9 cellular contexts compared by ENCODE assay signal in the genomic region with DNA sequence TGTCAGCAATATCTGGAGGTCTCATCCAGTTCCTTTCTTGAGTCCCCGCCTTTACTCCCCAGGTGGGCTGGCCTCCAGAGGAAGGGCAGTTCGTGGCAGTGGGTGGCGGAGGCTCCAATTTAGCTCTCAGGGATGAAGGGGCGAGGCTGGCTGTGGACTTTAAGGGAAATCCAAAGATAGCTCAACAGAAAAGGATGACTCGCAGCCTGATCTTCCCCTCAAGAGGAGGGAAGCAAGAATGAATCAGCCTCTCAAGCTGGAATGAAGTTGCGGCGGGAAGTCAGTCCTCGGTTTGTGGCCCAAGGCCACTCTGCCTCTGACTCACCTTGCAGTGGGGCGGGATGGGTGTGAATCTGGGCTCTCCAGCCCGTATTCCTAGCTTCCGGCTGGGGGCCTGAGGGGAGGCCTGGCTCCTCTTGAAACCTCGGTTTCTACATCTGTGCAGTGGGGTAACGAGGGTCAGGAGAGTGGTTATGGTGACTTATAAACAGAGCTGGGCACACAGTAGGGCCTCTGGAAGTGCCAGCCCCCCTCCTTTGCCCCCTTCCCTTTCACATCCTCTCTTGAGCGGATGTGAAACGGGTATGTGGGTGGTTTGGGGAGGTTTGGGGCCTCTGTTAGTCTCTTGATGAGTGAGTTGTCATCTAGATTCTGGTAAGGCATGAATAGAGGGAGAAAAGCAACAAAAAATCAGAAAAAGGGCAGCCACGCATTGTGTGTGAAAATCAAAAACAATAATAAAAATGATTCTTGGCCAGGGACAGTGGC. TPM values are rescaled to one million over a fixed set of nuclear protein-coding genes. Genes with fewer than 3 reads are reported as not detected.
A peak's percentile ranks its signal among the peaks of the same experiment; 100 is the strongest.
DNase-seq lines count a peak whose midpoint lies in the region; ATAC-seq, FAIRE-seq and TF ChIP-seq lines count a peak whose summit lies in the region.
"Had no signal": no experiment of that assay in that cellular context is flagged by ENCODE, and none has a peak within 500 bp of the region (broad histone marks: within the 10 kb centered on the region; RNA-seq: fewer than 3 reads in every experiment).

No MANE protein-coding gene starts in this region.

- no peak overlapping the region for H3K4me3 ChIP-seq in ascending aorta
- H3K4me3 ChIP-seq in lower lobe of right lung = no peak overlapping the region

- FAIRE-seq in GM19239 (lab: Jason Lieb, UNC) = peak; percentile 100

- TF ChIP-seq CTCF in ascending aorta (IDR thresholded peaks at IDR 0.05) (no peak), lower lobe of right lung (IDR thresholded peaks at IDR 0.05) (no peak)

- H3K27me3 ChIP-seq in ascending aorta = no peaks in the 10 kb centered on the region
- no peaks in the 10 kb centered on the region for H3K27me3 ChIP-seq in lower lobe of right lung (ENCODE audit: low read depth)

- H3K27ac ChIP-seq in ascending aorta (peak overlapping the region; percentile 76 to 80), lower lobe of right lung (peak overlapping the region; percentile 58)

- H3K36me3 ChIP-seq in ascending aorta (no peaks in the 10 kb centered on the region), lower lobe of right lung (no peaks in the 10 kb centered on the region)

- peaks cover 45% of the 10 kb centered on the region for H3K4me1 Mint-ChIP-seq in T-helper 17 cell
- H3K4me1 Mint-ChIP-seq: nephron had no signal

- H3K36me3 Mint-ChIP-seq in T-helper 17 cell (ENCODE audit: low read depth) = peaks cover 2% of the 10 kb centered on the region

- in situ Hi-C loops in ACHN (cut with HindIII; ENCODE audit: low pct_ligation_motif_present, low pct_unique_long_range_greater_than_20kb, low sequenced_read_pairs) = no loop called here

- peak; percentile 62 for ATAC-seq in HG03280 (IDR thresholded peaks at IDR 0.05; ENCODE audit: unreplicated experiment)
- ATAC-seq in T-helper 17 cell = peak; percentile 83
- peak; percentile 62 to 66 for ATAC-seq in lower lobe of right lung

- H3K9me3 ChIP-seq in T-helper 17 cell (ENCODE audit: control insufficient read depth, low read length, poor library complexity, severe bottlenecking) (no peaks in the 10 kb centered on the region), ascending aorta (no peaks in the 10 kb centered on the region), lower lobe of right lung (no peaks in the 10 kb centered on the region)

- H3K4me1 ChIP-seq in ascending aorta (peaks cover 6 to 23% of the 10 kb centered on the region in 2 donors), lower lobe of right lung (peaks cover 36% of the 10 kb centered on the region)

- peak; percentile 94 for DNase-seq in ACHN
- peak; percentile 54 for DNase-seq in GM19239 (ENCODE audit: insufficient read length, low spot score)
- peak; percentile 24 to 62 (median 41) for DNase-seq in T-helper 17 cell
- DNase-seq in ascending aorta (ENCODE audit: low spot score in 2 of 2) = peak; percentile 59 to 90
- no peak for DNase-seq in lower lobe of right lung
- DNase-seq in stimulated activated CD8-positive, alpha-beta memory T cell treated with anti-CD3 and anti-CD28 coated beads, Interleukin-7, amount 100 ng/mL, for 4 hours (ENCODE audit: low read depth in 2 of 2) = peak; percentile 62 to 72
- DNase-seq in NCI-H2227 (lab: John Stamatoyannopoulos, UW; ENCODE audit: unreplicated experiment) = no peak

- H3K4me3 Mint-ChIP-seq in T-helper 17 cell = peak overlapping the region; percentile 86
- H3K4me3 Mint-ChIP-seq: nephron had no signal

- peak overlapping the region; percentile 95 for H3K27ac Mint-ChIP-seq in T-helper 17 cell
- H3K27ac Mint-ChIP-seq: nephron had no signal

- intact Hi-C loops in ascending aorta (cut with DNase I) (no loop called here), lower lobe of right lung (cut with DNase I) (no loop called here)

- H3K27me3 Mint-ChIP-seq in T-helper 17 cell = no peaks in the 10 kb centered on the region

RNA-seq across cellular contexts. Expression of a gene that starts 10.5 kb away (rescaled TPM):
- 10 to 100 TPM; 35.6 to 44.4 TPM for total RNA-seq in T-helper 17 cell
- 126 TPM for total RNA-seq in ascending aorta
- 47.3 TPM for total RNA-seq in lower lobe of right lung

RNA-seq across cellular contexts. Expression of a gene that starts 15.5 kb away (rescaled TPM):
- 10 to 100 TPM; 46.4 to 63.1 TPM for total RNA-seq in T-helper 17 cell
- total RNA-seq in ascending aorta = 2.3 TPM
- 3.6 TPM for total RNA-seq in lower lobe of right lung

RNA-seq across cellular contexts. Expression of a gene that starts 37.0 kb away (rescaled TPM):
- total RNA-seq in T-helper 17 cell (under 1 TPM in 1 of 2 donors, not detected in 1; 0.45 TPM), ascending aorta (not detected), lower lobe of right lung (7.5 TPM)

RNA-seq across cellular contexts. Expression of a gene that starts 49.4 kb away (rescaled TPM):
- not detected for total RNA-seq in T-helper 17 cell
- total RNA-seq in ascending aorta = not detected
- total RNA-seq in lower lobe of right lung = not detected

Comparison
In these comparisons a context has a peak if more than half of its experiments do, and no peak if none do; other contexts are left out.
1. DNase-seq: peak in ACHN (single experiment), GM19239 (single experiment), T-helper 17 cell (3 of 3), ascending aorta (2 of 2) and stimulated activated CD8-positive, alpha-beta memory T cell treated with anti-CD3 and anti-CD28 coated beads, Interleukin-7, amount 100 ng/mL, for 4 hours (2 of 2); none in lower lobe of right lung (single experiment) and NCI-H2227 (single experiment).
2. RNA of a gene that starts 15.5 kb away (total RNA-seq): 46.4 to 63.1 TPM in T-helper 17 cell; 3.6 TPM in lower lobe of right lung (single experiment) and 2.3 TPM in ascending aorta (single experiment); every median in the first group is over 10 times any median in the second.
3. Peak in every context shown above with its lines, with median percentiles within 50 percentile points of each other: ATAC-seq.